Comparison of ENCODE assay signal across 18 cellular contexts in genomic region chr12:107598906-107599305, GRCh38.
"Had no signal": no experiment of that assay in that cellular context is flagged by ENCODE, and none has a peak within 500 bp of the region (broad histone marks: within the 10 kb centered on the region; RNA-seq: fewer than 3 reads in every experiment).

No MANE protein-coding gene starts in this region.

- ATAC-seq: SK-N-SH treated with all-trans-retinoic acid at 6 μM for 48 hours had no signal

- DNase-seq: KBM-7, MG63, NCI-H1092, NCI-H1105 treated with DMSO at 0.1 percent for 48 hours, NCI-H1417 treated with DMSO at 0.1 percent for 48 hours, NCI-H146, NCI-H1694 treated with DMSO at 0.1 percent for 48 hours, NCI-H1930, NCI-H2171, NCI-H226, NCI-H446, NCI-H510A, NCI-H524 treated with DMSO at 0.1 percent for 48 hours, NCI-H82, Right ventricle myocardium superior, RPMI8226 had no signal

- FAIRE-seq: RCC 7860 had no signal

- H3K4me3 ChIP-seq: MG63 had no signal

- H3K27me3 ChIP-seq: MG63 had no signal

- H3K36me3 ChIP-seq: MG63 had no signal
